12 cellular contexts compared by ENCODE assay signal in genomic region chr14:80425686-80426085, GRCh38.
DNase-seq lines count a peak whose midpoint lies in the region; ATAC-seq and TF ChIP-seq lines count a peak whose summit lies in the region.
"Had no signal": no experiment of that assay in that cellular context is flagged by ENCODE, and none has a peak within 500 bp of the region (broad histone marks: within the 10 kb centered on the region; RNA-seq: fewer than 3 reads in every experiment).

No MANE protein-coding gene starts in this region.

- H3K79me2 ChIP-seq in GM23248 (ENCODE audit: insufficient read depth) = no peaks in the 10 kb centered on the region

- no peak overlapping the region; the same call in 1 of the 2 replicates for H3K4me3 ChIP-seq in GM23248
- H3K4me3 ChIP-seq in RWPE2 (ENCODE audit: severe bottlenecking) = no peak overlapping the region
- H3K4me3 ChIP-seq in fibroblast of pulmonary artery (replicated peaks; ENCODE audit: low read depth, low read length) = no peak overlapping the region
- H3K4me3 ChIP-seq: stomach had no signal

- no peak overlapping the region for H3K9ac ChIP-seq in GM23248

- ATAC-seq in RWPE2 (ENCODE audit: low read depth) = peak; percentile 95

- peaks cover 24% of the 10 kb centered on the region for H3F3A ChIP-seq in GM23248 (ENCODE audit: insufficient read depth)

- H3K4me1 ChIP-seq in GM23248 (ENCODE audit: insufficient read depth) (peaks cover 39% of the 10 kb centered on the region), RWPE2 (ENCODE audit: insufficient read depth, poor library complexity, severe bottlenecking) (peaks cover 20% of the 10 kb centered on the region)

- H3K27ac ChIP-seq in GM23248 = peak overlapping the region; percentile 55
- H3K27ac ChIP-seq in RWPE2 (ENCODE audit: poor library complexity, severe bottlenecking) = peak overlapping the region; percentile 62
- H3K27ac ChIP-seq: stomach had no signal

- H3K9me3 ChIP-seq in GM23248 (ENCODE audit: low read depth) = no peaks in the 10 kb centered on the region
- no peaks in the 10 kb centered on the region for H3K9me3 ChIP-seq in RWPE2 (ENCODE audit: severe bottlenecking)
- H3K9me3 ChIP-seq: stomach had no signal

- peak overlapping the region; percentile 49 for H3K4me2 ChIP-seq in GM23248 (ENCODE audit: unreplicated experiment)

- DNase-seq in GM23248 (peak; percentile 94), RWPE2 (ENCODE audit: low spot score) (peak; percentile 71), fibroblast of pulmonary artery (ENCODE audit: low read depth) (peak; percentile 94), renal cortical epithelial cell (ENCODE audit: low read depth) (peak; percentile 87), NCI-H128 (lab: John Stamatoyannopoulos, UW; ENCODE audit: unreplicated experiment) (no peak), NCI-H774 (lab: John Stamatoyannopoulos, UW) (no peak), activated gamma-delta T cell treated with Interleukin-2 at 50 U/mL for 16 hours (no peak)
- no peak for DNase-seq in activated effector memory CD4-positive, alpha-beta T cell treated with anti-CD3 and anti-CD28 coated beads, Interleukin-2, amount 50 U/mL, for 16 hours
- DNase-seq: GDM1, midbrain, NCI-H1694 treated with DMSO at 0.1 percent for 48 hours, stomach had no signal

- no peaks in the 10 kb centered on the region for H4K20me1 ChIP-seq in GM23248 (ENCODE audit: insufficient read depth)

- H3K9me2 ChIP-seq in GM23248 (ENCODE audit: insufficient read depth) = no peaks in the 10 kb centered on the region

- in situ Hi-C loops in GM23248 (cut with MboI) = no loop called here

- WGBS in GM23248 (ENCODE audit: low coverage in 1 of 2, low lambda C conversion rate in 2 of 2, missing lambda C conversion rate in 2 of 2), 2 experiments = 10 to 16% methylated on average over 5 of the region's 5 CpGs

- TF ChIP-seq CTCF in RWPE2 (IDR thresholded peaks at IDR 0.05; ENCODE audit: poor library complexity, severe bottlenecking) = no peak
- no peak for TF ChIP-seq CTCF in fibroblast of pulmonary artery (IDR thresholded peaks at IDR 0.05; ENCODE audit: low read length, missing control alignments)

- H3K27me3 ChIP-seq in GM23248 (replicated peaks; ENCODE audit: insufficient read depth) (no peaks in the 10 kb centered on the region), RWPE2 (ENCODE audit: insufficient read depth, poor library complexity, severe bottlenecking) (no peaks in the 10 kb centered on the region)
- H3K27me3 ChIP-seq: stomach had no signal

- no peak overlapping the region for H2AFZ ChIP-seq in GM23248

- no peaks in the 10 kb centered on the region for H3K36me3 ChIP-seq in GM23248 (ENCODE audit: low read depth)
- no peaks in the 10 kb centered on the region for H3K36me3 ChIP-seq in RWPE2 (ENCODE audit: low read depth)
- H3K36me3 ChIP-seq: stomach had no signal

Comparison
In these comparisons a context has a peak if more than half of its experiments do, and no peak if none do; other contexts are left out.
1. DNase-seq: peak in GM23248 (single experiment), RWPE2 (single experiment), fibroblast of pulmonary artery (single experiment) and renal cortical epithelial cell (single experiment); none in NCI-H128 (single experiment), NCI-H774 (single experiment), activated gamma-delta T cell treated with Interleukin-2 at 50 U/mL for 16 hours (single experiment) and activated effector memory CD4-positive, alpha-beta T cell treated with anti-CD3 and anti-CD28 coated beads, Interleukin-2, amount 50 U/mL, for 16 hours (single experiment).